Comparison of ENCODE assay signal across 25 cellular contexts in genomic region chr1:100866901-100867206, GRCh38.
"Had no signal": no experiment of that assay in that cellular context is flagged by ENCODE, and none has a peak within 500 bp of the region (broad histone marks: within the 10 kb centered on the region; RNA-seq: fewer than 3 reads in every experiment).

No MANE protein-coding gene starts in this region.

- H3K9me3 ChIP-seq: adrenal gland, body of pancreas, esophagus muscularis mucosa, gastroesophageal sphincter had no signal

- H3K27ac ChIP-seq: adrenal gland, body of pancreas, esophagus muscularis mucosa, foreskin keratinocyte, gastroesophageal sphincter, WERI-Rb-1 had no signal

- H3K36me3 ChIP-seq: adrenal gland, esophagus muscularis mucosa, gastroesophageal sphincter, WERI-Rb-1 had no signal

- H3K4me3 ChIP-seq: body of pancreas, esophagus muscularis mucosa, gastroesophageal sphincter had no signal

- ATAC-seq: activated CD4-positive, CD25-positive, alpha-beta regulatory T cell treated with anti-CD3 and anti-CD28 coated beads, Interleukin-2, amount 50 U/mL, for 24 hours; activated CD8-positive, alpha-beta T cell treated with anti-CD3 and anti-CD28 coated beads for 36 hours; activated T-cell treated with anti-CD3 and anti-CD28 coated beads, Interleukin-2, amount 50 U/mL, for 4 hours; activated T-helper 17 cell treated with anti-CD3 and anti-CD28 coated beads, Interleukin-2, amount 50 U/mL, for 72 hours; gastroesophageal sphincter had no signal

- H3K27me3 ChIP-seq: adrenal gland, body of pancreas, esophagus muscularis mucosa, gastroesophageal sphincter had no signal

- H3K4me1 ChIP-seq: body of pancreas, foreskin keratinocyte had no signal

- DNase-seq: activated B cell treated with CpG ODN at 0.5 μM for 24 hours; activated CD4-positive, alpha-beta T cell treated with anti-CD3 and anti-CD28 coated beads for 48 hours; activated CD4-positive, alpha-beta T cell treated with anti-CD3 and anti-CD28 coated beads, Interleukin-2, amount 50 U/mL, for 1 hour; activated CD4-positive, alpha-beta T cell treated with anti-CD3 and anti-CD28 coated beads, Interleukin-2, amount 50 U/mL, for 48 hours; activated CD8-positive, alpha-beta memory T cell treated with anti-CD3 and anti-CD28 coated beads for 24 hours; activated CD8-positive, alpha-beta T cell treated with anti-CD3 and anti-CD28 coated beads for 36 hours; activated effector memory CD4-positive, alpha-beta T cell treated with Interleukin-2 at 50 U/mL for 16 hours; activated gamma-delta T cell treated with Interleukin-2 at 50 U/mL for 16 hours; activated naive CD4-positive, alpha-beta T cell treated with anti-CD3 and anti-CD28 coated beads, Interleukin-2, amount 50 U/mL, for 16 hours; activated naive CD4-positive, alpha-beta T cell treated with Interleukin-2 at 50 U/mL for 16 hours; activated T-cell treated with anti-CD3 and anti-CD28 coated beads, Interleukin-2, amount 50 U/mL, for 4 hours; adrenal gland; aorta; cortex of kidney; effector CD4-positive, alpha-beta T cell; effector memory CD8-positive, alpha-beta T cell; WERI-Rb-1 had no signal

- FAIRE-seq: colon, TTC549 had no signal
